In genomic region chr18:35024965-35025364, GRCh38 we compare ENCODE assay signal across 9 cellular contexts. TPM values are rescaled to one million over a fixed set of nuclear protein-coding genes. Genes with fewer than 3 reads are reported as not detected.
DNase-seq lines count a peak whose midpoint lies in the region; ATAC-seq lines count a peak whose summit lies in the region.
"Had no signal": no experiment of that assay in that cellular context is flagged by ENCODE, and none has a peak within 500 bp of the region (broad histone marks: within the 10 kb centered on the region; RNA-seq: fewer than 3 reads in every experiment).

No MANE protein-coding gene starts in this region.

- peak; percentile 41 for DNase-seq in Right ventricle myocardium inferior (ENCODE audit: missing footprints)
- no peak for DNase-seq in cardiac septum (ENCODE audit: low spot score)
- peak; percentile 99 for DNase-seq in fibroblast of peridontal ligament (ENCODE audit: extremely low read depth)
- peak; percentile 92 for DNase-seq in myocyte (ENCODE audit: low read depth)
- DNase-seq in NCI-H1930 (lab: John Stamatoyannopoulos, UW) = no peak
- DNase-seq in NCI-H345 (lab: John Stamatoyannopoulos, UW) = no peak
- DNase-seq: T-cell had no signal

- intact Hi-C loops in Right ventricle myocardium inferior (cut with DNase I) = loop anchor here (5.0 kb wide), 2 partner anchors 117 to 217 kb away; partner anchors contain the start of gene ZNF397
- intact Hi-C loops in cardiac septum (cut with DNase I) = loop anchor here (1.0 to 10.0 kb wide), 3 partner anchors 119 to 330 kb away; partner anchors contain the start of gene ZNF397

- ATAC-seq in Right ventricle myocardium inferior (peak; percentile 92), GM21717 (IDR thresholded peaks at IDR 0.05; ENCODE audit: unreplicated experiment) (no peak), HG02852 (IDR thresholded peaks at IDR 0.05; ENCODE audit: unreplicated experiment) (no peak)
- ATAC-seq: T-cell had no signal

RNA-seq across cellular contexts. Expression of gene MAPRE2, which starts 16.2 kb away (rescaled TPM):
- total RNA-seq in Right ventricle myocardium inferior (112 TPM), cardiac septum (164 TPM), myocyte (22.7 and 38.2 TPM in 2 replicates)
- polyA plus RNA-seq in myocyte (2012) = 18.0 TPM

Comparison
In these comparisons a context has a peak if more than half of its experiments do, and no peak if none do; other contexts are left out.
1. DNase-seq: peak in Right ventricle myocardium inferior (single experiment), fibroblast of peridontal ligament (single experiment) and myocyte (single experiment); none in cardiac septum (single experiment), NCI-H1930 (0 of 2) and NCI-H345 (single experiment).